ENCODE assay signal across 26 cellular contexts in genomic region chr3:132984181-132984580, GRCh38. TPM values are rescaled to one million over a fixed set of nuclear protein-coding genes. Genes with fewer than 3 reads are reported as not detected.
"Had no signal": no experiment of that assay in that cellular context is flagged by ENCODE, and none has a peak within 500 bp of the region (broad histone marks: within the 10 kb centered on the region; RNA-seq: fewer than 3 reads in every experiment).

No MANE protein-coding gene starts in this region.

- H2AFZ ChIP-seq: PC-9 had no signal

- H3K4me3 ChIP-seq: ascending aorta, body of pancreas, PC-9 had no signal

- H3K36me3 ChIP-seq: ascending aorta had no signal

- H3K27me3 ChIP-seq: ascending aorta, body of pancreas had no signal

- H3K27ac ChIP-seq: ascending aorta, body of pancreas, PC-9 had no signal

- H3K9me3 ChIP-seq: ascending aorta, body of pancreas had no signal

- H3K4me1 ChIP-seq: ascending aorta, body of pancreas had no signal

- H3K27ac Mint-ChIP-seq: activated B cell treated with CpG ODN at 0.5 μM for 24 hours; activated CD4-positive, alpha-beta T cell treated with anti-CD3 and anti-CD28 coated beads, Interleukin-2, amount 10 ng/mL, durations not matched to agents 24 days and 14 days; activated CD8-positive, alpha-beta memory T cell treated with anti-CD3 and anti-CD28 coated beads, Interleukin-2, amount 10 ng/mL, durations not matched to agents 7 days and 5 days; activated naive CD4-positive, alpha-beta T cell treated with anti-CD3 and anti-CD28 coated beads, Interleukin-2, amount 50 U/mL, for 72 hours; activated naive CD8-positive, alpha-beta T cell treated with anti-CD3 and anti-CD28 coated beads, Interleukin-2, amount 50 U/mL, for 24 hours; activated T-cell treated with anti-CD3 and anti-CD28 coated beads, Interleukin-2, amount 50 U/mL, for 24 hours; IgD-negative memory B cell had no signal

- H3K4me3 Mint-ChIP-seq: activated B cell treated with CpG ODN at 0.5 μM for 24 hours; activated CD4-positive, alpha-beta T cell treated with anti-CD3 and anti-CD28 coated beads, Interleukin-2, amount 10 ng/mL, durations not matched to agents 24 days and 14 days; activated CD8-positive, alpha-beta memory T cell treated with anti-CD3 and anti-CD28 coated beads, Interleukin-2, amount 10 ng/mL, durations not matched to agents 7 days and 5 days; activated naive CD8-positive, alpha-beta T cell treated with anti-CD3 and anti-CD28 coated beads, Interleukin-2, amount 50 U/mL, for 24 hours; activated T-cell treated with anti-CD3 and anti-CD28 coated beads, Interleukin-2, amount 50 U/mL, for 24 hours; IgD-negative memory B cell had no signal

- H3K36me3 Mint-ChIP-seq: activated CD8-positive, alpha-beta memory T cell treated with anti-CD3 and anti-CD28 coated beads, Interleukin-2, amount 10 ng/mL, durations not matched to agents 7 days and 5 days; activated naive CD4-positive, alpha-beta T cell treated with anti-CD3 and anti-CD28 coated beads, Interleukin-2, amount 50 U/mL, for 72 hours; IgD-negative memory B cell had no signal

- FAIRE-seq: TTC549 had no signal

- H3K4me2 ChIP-seq: PC-9 had no signal

- H3K27me3 Mint-ChIP-seq: activated CD4-positive, alpha-beta T cell treated with anti-CD3 and anti-CD28 coated beads, Interleukin-2, amount 10 ng/mL, durations not matched to agents 24 days and 14 days; activated T-cell treated with anti-CD3 and anti-CD28 coated beads, Interleukin-2, amount 50 U/mL, for 24 hours; IgD-negative memory B cell had no signal

- H3K4me1 Mint-ChIP-seq: activated B cell treated with CpG ODN at 0.5 μM for 24 hours; activated CD4-positive, alpha-beta T cell treated with anti-CD3 and anti-CD28 coated beads, Interleukin-2, amount 10 ng/mL, durations not matched to agents 24 days and 14 days; activated CD8-positive, alpha-beta memory T cell treated with anti-CD3 and anti-CD28 coated beads, Interleukin-2, amount 10 ng/mL, durations not matched to agents 7 days and 5 days; activated naive CD8-positive, alpha-beta T cell treated with anti-CD3 and anti-CD28 coated beads, Interleukin-2, amount 50 U/mL, for 24 hours; IgD-negative memory B cell had no signal

- ATAC-seq: activated CD8-positive, alpha-beta memory T cell treated with anti-CD3 and anti-CD28 coated beads, Interleukin-2, amount 10 ng/mL, durations not matched to agents 7 days and 5 days; activated naive CD4-positive, alpha-beta T cell treated with anti-CD3 and anti-CD28 coated beads, Interleukin-2, amount 50 U/mL, for 72 hours; activated naive CD8-positive, alpha-beta T cell treated with anti-CD3 and anti-CD28 coated beads, Interleukin-2, amount 50 U/mL, for 24 hours; body of pancreas had no signal

- DNase-seq: activated B cell treated with CpG ODN at 0.5 μM for 24 hours; activated CD4-positive, alpha-beta T cell treated with anti-CD3 and anti-CD28 coated beads for 1 hour; activated CD4-positive, alpha-beta T cell treated with anti-CD3 and anti-CD28 coated beads, Interleukin-2, amount 10 ng/mL, durations not matched to agents 24 days and 14 days; activated CD4-positive, alpha-beta T cell treated with anti-CD3 and anti-CD28 coated beads, Interleukin-2, amount 50 U/mL, for 48 hours; activated CD8-positive, alpha-beta memory T cell treated with anti-CD3 and anti-CD28 coated beads, Interleukin-2, amount 10 ng/mL, durations not matched to agents 7 days and 5 days; activated effector memory CD4-positive, alpha-beta T cell treated with anti-CD3 and anti-CD28 coated beads, Interleukin-2, amount 50 U/mL, for 16 hours; activated naive CD4-positive, alpha-beta T cell treated with Interleukin-2 at 50 U/mL for 16 hours; activated naive CD8-positive, alpha-beta T cell treated with anti-CD3 and anti-CD28 coated beads, Interleukin-2, amount 50 U/mL, for 24 hours; activated T-cell treated with anti-CD3 and anti-CD28 coated beads, Interleukin-2, amount 50 U/mL, for 24 hours; amniotic stem cell; body of pancreas; KG1; MM.1S; NCI-H1105; NCI-H1694 treated with DMSO at 0.1 percent for 48 hours; NCI-H2029 treated with DMSO at 0.1 percent for 48 hours; NCI-H510A treated with DMSO at 0.1 percent for 48 hours; NCI-H69; PC-9; SIG-M5; T-helper 2 cell; T1000 had no signal

RNA-seq across cellular contexts. Expression of gene TMEM108, which starts 54.0 kb away (rescaled TPM):
- total RNA-seq: activated B cell treated with CpG ODN at 0.5 μM for 24 hours; activated CD4-positive, alpha-beta T cell treated with anti-CD3 and anti-CD28 coated beads, Interleukin-2, amount 10 ng/mL, durations not matched to agents 24 days and 14 days; activated CD8-positive, alpha-beta memory T cell treated with anti-CD3 and anti-CD28 coated beads, Interleukin-2, amount 10 ng/mL, durations not matched to agents 7 days and 5 days; activated naive CD4-positive, alpha-beta T cell treated with anti-CD3 and anti-CD28 coated beads, Interleukin-2, amount 50 U/mL, for 72 hours; ascending aorta; PC-9 had no signal
